Comparison of ENCODE assay signal across 22 cellular contexts in the genomic region with DNA sequence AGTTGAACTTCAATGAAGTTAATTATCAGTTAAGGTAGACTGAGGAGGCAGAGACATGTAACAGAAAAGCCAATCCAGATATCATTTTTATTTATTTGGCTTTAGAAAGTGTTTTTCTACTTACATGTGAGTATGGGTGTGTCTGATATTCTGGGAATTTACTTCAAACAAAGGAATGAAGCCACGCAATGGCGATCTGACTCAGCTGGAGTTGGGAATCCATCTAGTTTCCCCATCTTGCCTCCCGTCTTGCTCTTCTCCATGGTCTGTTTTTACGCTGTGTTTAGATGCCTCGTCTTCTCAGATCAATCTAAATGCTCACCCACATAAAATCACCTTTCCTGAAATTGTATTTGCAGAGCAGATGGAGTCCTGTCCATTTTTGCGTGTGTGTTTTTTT. TPM values are rescaled to one million over a fixed set of nuclear protein-coding genes. Genes with fewer than 3 reads are reported as not detected.
DNase-seq lines count a peak whose midpoint lies in the region; ATAC-seq, FAIRE-seq and TF ChIP-seq lines count a peak whose summit lies in the region.
"Had no signal": no experiment of that assay in that cellular context is flagged by ENCODE, and none has a peak within 500 bp of the region (broad histone marks: within the 10 kb centered on the region; RNA-seq: fewer than 3 reads in every experiment).

No MANE protein-coding gene starts in this region.

- ATAC-seq in A549 (no peak), body of pancreas (no peak), sciatic nerve (peak; percentile 46), HG02885 (IDR thresholded peaks at IDR 0.05; ENCODE audit: poor library complexity, unreplicated experiment) (no peak), aorta (ENCODE audit: low FRiP score) (no peak)
- ATAC-seq: CD8-positive, alpha-beta T cell; HepG2; PC-3 had no signal

- TF ChIP-seq POLR2A in A549 (IDR thresholded peaks at IDR 0.05; ENCODE audit: low read length), result no peak
- TF ChIP-seq POLR2A in body of pancreas (IDR thresholded peaks at IDR 0.05), result no peak

- POLR2A ChIA-PET in A549 (lab: Yijun Ruan, JAX), result no interaction called here

- TF ChIP-seq RAD21 in A549 (conservative IDR thresholded peaks at IDR 0.05 in 1 of 2, IDR thresholded peaks at IDR 0.05 in 1 of 2), result no peak

- TF ChIP-seq EP300 in A549 (IDR thresholded peaks at IDR 0.05), result no peak

- 62% methylated on average over 6 of the region's 6 CpGs for WGBS in A549 (ENCODE audit: missing lambda C conversion rate)
- WGBS in body of pancreas, 2 donors, result 83 to 86% methylated on average over 6 of the region's 6 CpGs
- 88 to 89% methylated on average over 6 of the region's 6 CpGs for WGBS in aorta, 2 donors

- H3K9me3 ChIP-seq in A549 (no peaks in the 10 kb centered on the region), body of pancreas (no peaks in the 10 kb centered on the region), aorta (ENCODE audit: control insufficient read depth, low read length) (no peaks in the 10 kb centered on the region)
- H3K9me3 ChIP-seq: BLaER1 treated with 17β-estradiol and CSF1 and Interleukin-3, amounts not matched to agents 10 nM and 100 nM had no signal

- no peak overlapping the region; a peak in 1 of 6 replicates for H3K27ac ChIP-seq in A549
- peak overlapping the region; percentile 22 to 66 (median 40) for H3K27ac ChIP-seq in body of pancreas
- H3K27ac ChIP-seq in aorta (ENCODE audit: low read depth in 1 of 2, low read length in 2 of 2), result no peak overlapping the region
- H3K27ac ChIP-seq: BLaER1 treated with 17β-estradiol and CSF1 and Interleukin-3, amounts not matched to agents 10 nM and 100 nM had no signal

- intact Hi-C loops in body of pancreas (cut with DNase I), result no loop called here
- intact Hi-C loops in sciatic nerve (cut with DNase I), result no loop called here
- intact Hi-C loops in aorta (cut with DNase I), result no loop called here

- H3K27me3 ChIP-seq in body of pancreas (no peaks in the 10 kb centered on the region), aorta (ENCODE audit: control insufficient read depth in 1 of 2, insufficient read depth in 2 of 2, low read length in 1 of 2) (no peaks in the 10 kb centered on the region)
- H3K27me3 ChIP-seq: BLaER1 treated with 17β-estradiol and CSF1 and Interleukin-3, amounts not matched to agents 10 nM and 100 nM had no signal

- H3K4me3 ChIP-seq in A549 (no peak overlapping the region), body of pancreas (no peak overlapping the region), aorta (ENCODE audit: low read length in 2 of 2) (no peak overlapping the region)
- H3K4me3 ChIP-seq: BLaER1 treated with 17β-estradiol and CSF1 and Interleukin-3, amounts not matched to agents 10 nM and 100 nM had no signal

- CTCF ChIA-PET in A549 (lab: Yijun Ruan, JAX), result interaction anchor here (2.3 kb wide), 1 partner anchor 10 kb away, joined by 7 read pairs; no protein-coding TSS in a partner anchor

- H3K4me2 ChIP-seq in A549, result peak overlapping the region; percentile 5; the same call in 2 of the 3 replicates

- DNase-seq in A549 (ENCODE audit: low read depth in 1 of 2, low spot score in 1 of 2) (peak in 1 of 2 experiments; percentile 18), body of pancreas (no peak), kidney tubule cell (ENCODE audit: low spot score) (peak; percentile 52), sciatic nerve (ENCODE audit: low spot score) (no peak), aorta (no peak)
- DNase-seq in activated effector memory CD4-positive, alpha-beta T cell treated with anti-CD3 and anti-CD28 coated beads, Interleukin-2, amount 50 U/mL, for 16 hours, result no peak
- DNase-seq: CD8-positive, alpha-beta T cell; GOT3; KBM-7; NCI-H1417; NCI-H187 treated with DMSO at 0.1 percent for 48 hours; NCI-H345; NCI-H524 treated with DMSO at 0.1 percent for 48 hours; PC-3; RPMI8226; SHP77 treated with DMSO at 0.1 percent for 48 hours had no signal

- no peak for TF ChIP-seq CTCF in A549 (IDR thresholded peaks at IDR 0.05)
- no peak for TF ChIP-seq CTCF in body of pancreas (IDR thresholded peaks at IDR 0.05)

- no peak for FAIRE-seq in A549 (lab: Jason Lieb, UNC)
- FAIRE-seq: A204.1, D721Med, GM12891, HepG2 had no signal

- H3K4me1 ChIP-seq in A549 (peaks cover 40% of the 10 kb centered on the region), body of pancreas (peaks cover 16% of the 10 kb centered on the region), aorta (ENCODE audit: control insufficient read depth in 1 of 2, insufficient read depth in 2 of 2, low read length in 2 of 2) (no peaks in the 10 kb centered on the region)

- H3K36me3 ChIP-seq in body of pancreas (replicated peaks in 1 of 2; ENCODE audit: insufficient read depth in 1 of 2, low read depth in 2 of 2), result no peaks in the 10 kb centered on the region
- no peaks in the 10 kb centered on the region for H3K36me3 ChIP-seq in aorta (ENCODE audit: control insufficient read depth in 1 of 2, insufficient read depth in 2 of 2, low read length in 1 of 2)
- H3K36me3 ChIP-seq: BLaER1 treated with 17β-estradiol and CSF1 and Interleukin-3, amounts not matched to agents 10 nM and 100 nM had no signal

TF ChIP-seq in A549, 52 proteins besides CTCF, POLR2A, EP300 and RAD21:
- TF ChIP-seq GATA3 (IDR thresholded peaks at IDR 0.05; ENCODE audit: borderline replicate concordance), result no peak
- TF ChIP-seq CHD2 (IDR thresholded peaks at IDR 0.05; ENCODE audit: low read length, partially characterized antibody), result no peak
- no peak for TF ChIP-seq MYC (IDR thresholded peaks at IDR 0.05; ENCODE audit: borderline replicate concordance, low read length)
- no peak for TF ChIP-seq KDM5A (IDR thresholded peaks at IDR 0.05)
- TF ChIP-seq, protein P1, sequence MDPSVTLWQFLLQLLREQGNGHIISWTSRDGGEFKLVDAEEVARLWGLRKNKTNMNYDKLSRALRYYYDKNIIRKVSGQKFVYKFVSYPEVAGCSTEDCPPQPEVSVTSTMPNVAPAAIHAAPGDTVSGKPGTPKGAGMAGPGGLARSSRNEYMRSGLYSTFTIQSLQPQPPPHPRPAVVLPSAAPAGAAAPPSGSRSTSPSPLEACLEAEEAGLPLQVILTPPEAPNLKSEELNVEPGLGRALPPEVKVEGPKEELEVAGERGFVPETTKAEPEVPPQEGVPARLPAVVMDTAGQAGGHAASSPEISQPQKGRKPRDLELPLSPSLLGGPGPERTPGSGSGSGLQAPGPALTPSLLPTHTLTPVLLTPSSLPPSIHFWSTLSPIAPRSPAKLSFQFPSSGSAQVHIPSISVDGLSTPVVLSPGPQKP (IDR thresholded peaks at IDR 0.05; ENCODE audit: low read depth, low read length), result no peak
- no peak for TF ChIP-seq BHLHE40 (IDR thresholded peaks at IDR 0.05; ENCODE audit: low read depth, low read length)
- TF ChIP-seq, protein P2, sequence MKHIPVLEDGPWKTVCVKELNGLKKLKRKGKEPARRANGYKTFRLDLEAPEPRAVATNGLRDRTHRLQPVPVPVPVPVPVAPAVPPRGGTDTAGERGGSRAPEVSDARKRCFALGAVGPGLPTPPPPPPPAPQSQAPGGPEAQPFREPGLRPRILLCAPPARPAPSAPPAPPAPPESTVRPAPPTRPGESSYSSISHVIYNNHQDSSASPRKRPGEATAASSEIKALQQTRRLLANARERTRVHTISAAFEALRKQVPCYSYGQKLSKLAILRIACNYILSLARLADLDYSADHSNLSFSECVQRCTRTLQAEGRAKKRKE (CRISPR knock-in tag; IDR thresholded peaks at IDR 0.05; ENCODE audit: low read depth), result no peak
- no peak for TF ChIP-seq KDM1A (IDR thresholded peaks at IDR 0.05; ENCODE audit: low read depth)
TF ChIP-seq in A549: peak in this region for 0.

RNA-seq across cellular contexts. Expression of a gene that starts 1.7 kb away (rescaled TPM):
- polyA plus RNA-seq in A549 (2011; rRNA removed), result 1.4 and 1.6 TPM in 2 replicates
- 0.05 and 0.06 TPM in 2 replicates for polyA plus RNA-seq in A549 (2012; cell fraction: cytosol; rRNA removed)
- polyA plus RNA-seq in A549 (2012; cell fraction: nucleus; rRNA removed), result 0.11 and 0.32 TPM in 2 replicates
- polyA plus RNA-seq in A549 (2017; fragmentation: RNase III; extraction: RNeasy Plus Mini Kit Qiagen cat#74134 plus additional on column Dnase treatment), result 0.59 to 0.87 TPM (median 0.84 TPM) in 3 replicates
- polyA minus RNA-seq in A549 (2011; rRNA and poly(A)+ RNA removed), result 0.83 and 1.0 TPM in 2 replicates
- 10 to 100 TPM; 53.4 to 58.6 TPM for total RNA-seq in body of pancreas
- 10.3 TPM for total RNA-seq in sciatic nerve
- total RNA-seq in aorta, result under 1 TPM in 1 of 2 donors, not detected in 1; 0.24 TPM
- not detected for polyA plus RNA-seq in aorta
- total RNA-seq: CD8-positive, alpha-beta T cell; HepG2; PC-3 had no signal
- polyA plus RNA-seq: HepG2 had no signal

Comparison
In these comparisons a context has a peak if more than half of its experiments do, and no peak if none do; other contexts are left out.
1. H3K27ac ChIP-seq: peak in body of pancreas (4 of 4); none in A549 (0 of 2) and aorta (0 of 2).